7 cellular contexts compared by ENCODE assay signal in genomic region chr9:4662989-4663792, GRCh38.
DNase-seq lines count a peak whose midpoint lies in the region; ATAC-seq and TF ChIP-seq lines count a peak whose summit lies in the region.

No MANE protein-coding gene starts in this region.

- peak; percentile 4 for ATAC-seq in GM18909 (IDR thresholded peaks at IDR 0.05; ENCODE audit: poor library complexity, unreplicated experiment)
- no peak for ATAC-seq in GM18907 (IDR thresholded peaks at IDR 0.05; ENCODE audit: unreplicated experiment)

- no peak for TF ChIP-seq CTCF in NB4 (IDR thresholded peaks at IDR 0.05; ENCODE audit: low read depth, low read length)

- DNase-seq in NB4 (ENCODE audit: low read depth) = peak; percentile 29
- DNase-seq in central memory CD4-positive, alpha-beta T cell = peak; percentile 41
- DNase-seq in DMS79 (lab: John Stamatoyannopoulos, UW) = no peak
- no peak for DNase-seq in NCI-H226

- H3K9me3 ChIP-seq in mucosa of rectum (ENCODE audit: control insufficient read depth in 2 of 2, low read length in 2 of 2) = no peaks in the 10 kb centered on the region

- H3K36me3 ChIP-seq in mucosa of rectum (ENCODE audit: control insufficient read depth in 2 of 2, insufficient read depth in 2 of 2, low read length in 2 of 2) = no peaks in the 10 kb centered on the region

- peak overlapping the region; percentile 91 to 93 for H3K27ac ChIP-seq in mucosa of rectum (ENCODE audit: low read depth in 2 of 2, low read length in 2 of 2)

- peaks cover 25 to 30% of the 10 kb centered on the region in 2 donors for H3K4me1 ChIP-seq in mucosa of rectum (ENCODE audit: control insufficient read depth in 2 of 2, insufficient read depth in 2 of 2, low read length in 2 of 2)

- peak overlapping the region; percentile 80 for H3K4me3 ChIP-seq in NB4 (ENCODE audit: low read depth, low read length)
- H3K4me3 ChIP-seq in mucosa of rectum (ENCODE audit: low read length in 2 of 2) = peak overlapping the region; percentile 86 to 93

- no peaks in the 10 kb centered on the region for H3K27me3 ChIP-seq in mucosa of rectum (ENCODE audit: control insufficient read depth in 2 of 2, insufficient read depth in 2 of 2, low read length in 2 of 2)

- peak overlapping the region; percentile 74 to 93 for H3K9ac ChIP-seq in mucosa of rectum (ENCODE audit: low read depth in 1 of 2, low read length in 2 of 2)

- TF ChIP-seq POLR2A in NB4 (IDR thresholded peaks at IDR 0.05; ENCODE audit: extremely low read depth, insufficient read length) = no peak

Comparison
In these comparisons a context has a peak if more than half of its experiments do, and no peak if none do; other contexts are left out.
1. DNase-seq: peak in NB4 (single experiment) and central memory CD4-positive, alpha-beta T cell (single experiment); none in DMS79 (single experiment) and NCI-H226 (single experiment).